Comparison of ENCODE assay signal across 24 cellular contexts in the genomic region with DNA sequence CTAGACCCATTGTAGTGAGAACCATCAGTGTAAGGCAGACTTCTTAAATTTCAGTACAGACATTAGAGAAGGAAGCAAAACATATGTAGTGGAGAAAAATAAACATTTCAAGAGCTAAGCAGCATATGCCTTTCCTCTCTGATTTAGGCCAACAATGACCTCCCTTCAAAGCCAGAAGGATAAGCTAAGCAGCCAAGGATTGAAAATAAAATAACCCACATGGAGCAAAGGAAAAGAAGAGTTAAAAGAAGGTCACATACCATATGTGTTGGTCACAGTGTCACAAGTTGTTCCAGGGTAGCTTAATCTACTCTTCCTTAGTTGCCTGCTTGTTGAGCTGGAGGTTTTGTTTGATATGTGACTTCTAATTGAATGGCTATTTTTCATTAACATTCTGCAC. TPM values are rescaled to one million over a fixed set of nuclear protein-coding genes. Genes with fewer than 3 reads are reported as not detected.
DNase-seq lines count a peak whose midpoint lies in the region; ATAC-seq and TF ChIP-seq lines count a peak whose summit lies in the region.
"Had no signal": no experiment of that assay in that cellular context is flagged by ENCODE, and none has a peak within 500 bp of the region (broad histone marks: within the 10 kb centered on the region; RNA-seq: fewer than 3 reads in every experiment).

No MANE protein-coding gene starts in this region.

- CTCF ChIA-PET in BJ (lab: Yijun Ruan, JAX), result interaction anchor here (1.1 kb wide), 1 partner anchor 11 kb away, joined by 4 read pairs; no protein-coding TSS in a partner anchor

- no peak overlapping the region for H3K4me3 ChIP-seq in BJ (ENCODE audit: low read depth, low read length)
- H3K4me3 ChIP-seq in right atrium auricular region, result no peak overlapping the region
- H3K4me3 ChIP-seq in uterus, result no peak overlapping the region
- H3K4me3 ChIP-seq: A549, spleen, upper lobe of right lung had no signal

- H3K36me3 ChIP-seq in BJ (ENCODE audit: control insufficient read depth, insufficient read depth, low read length) (no peaks in the 10 kb centered on the region), right atrium auricular region (no peaks in the 10 kb centered on the region), uterus (no peaks in the 10 kb centered on the region)
- H3K36me3 ChIP-seq: spleen, upper lobe of right lung had no signal

- POLR2A ChIA-PET in BJ (lab: Charles Lee), result no interaction called here

- ATAC-seq in HG03135 (IDR thresholded peaks at IDR 0.05; ENCODE audit: unreplicated experiment), result no peak
- ATAC-seq: A549; activated T-helper 17 cell treated with anti-CD3 and anti-CD28 coated beads, Interleukin-2, amount 50 U/mL, for 72 hours; naive thymus-derived CD8-positive, alpha-beta T cell; Right ventricle myocardium inferior; upper lobe of right lung had no signal

- TF ChIP-seq CTCF in BJ (IDR thresholded peaks at IDR 0.05; ENCODE audit: insufficient read depth, low read depth, low read length) (no peak), right atrium auricular region (IDR thresholded peaks at IDR 0.05) (no peak), uterus (IDR thresholded peaks at IDR 0.05) (no peak)

- H3K27me3 ChIP-seq in BJ (ENCODE audit: control insufficient read depth, insufficient read depth, low read length), result no peaks in the 10 kb centered on the region
- no peaks in the 10 kb centered on the region for H3K27me3 ChIP-seq in right atrium auricular region
- no peaks in the 10 kb centered on the region for H3K27me3 ChIP-seq in uterus
- H3K27me3 ChIP-seq: spleen, upper lobe of right lung had no signal

- H3K9me3 ChIP-seq in right atrium auricular region (no peaks in the 10 kb centered on the region), uterus (no peaks in the 10 kb centered on the region)
- H3K9me3 ChIP-seq: A549, spleen, upper lobe of right lung had no signal

- no peak for TF ChIP-seq POLR2A in uterus (IDR thresholded peaks at IDR 0.05)

- H3K4me1 ChIP-seq in right atrium auricular region, result no peaks in the 10 kb centered on the region
- H3K4me1 ChIP-seq in uterus, result no peaks in the 10 kb centered on the region
- H3K4me1 ChIP-seq: A549, spleen, upper lobe of right lung had no signal

- H3K27ac ChIP-seq in right atrium auricular region, result no peak overlapping the region
- no peak overlapping the region for H3K27ac ChIP-seq in uterus
- H3K27ac ChIP-seq: A549, C4-2B, epithelial cell of prostate, spleen, upper lobe of right lung had no signal

- intact Hi-C loops in uterus (cut with DNase I; ENCODE audit: low total_unique reads), result no loop called here

- DNase-seq in BJ (ENCODE audit: low read depth) (peak; percentile 12), M059J (ENCODE audit: low read depth) (peak; percentile 30), fibroblast of peridontal ligament (ENCODE audit: extremely low read depth) (peak; percentile 8), non-pigmented ciliary epithelial cell (ENCODE audit: low read depth) (peak; percentile 15), right atrium auricular region (ENCODE audit: low spot score) (no peak), LoVo (ENCODE audit: low spot score) (no peak), uterus (no peak)
- DNase-seq: activated CD4-positive, alpha-beta T cell treated with anti-CD3 and anti-CD28 coated beads, Interleukin-2, amount 10 ng/mL, durations not matched to agents 24 days and 14 days; activated naive CD8-positive, alpha-beta T cell treated with anti-CD3 and anti-CD28 coated beads, Interleukin-2, amount 10 ng/mL, durations not matched to agents 7 days and 5 days; dermis blood vessel endothelial cell; DMS153; Karpas-422; naive thymus-derived CD8-positive, alpha-beta T cell; NCI-H69; spleen; stimulated activated CD4-positive, alpha-beta T cell treated with anti-CD3 and anti-CD28 coated beads, Interleukin-4, amount 100 ng/mL, for 4 hours; SW 1271; upper lobe of right lung had no signal

RNA-seq across cellular contexts. Expression of a gene that starts 15.6 kb away (rescaled TPM):
- 3.2 and 3.4 TPM in 2 replicates for polyA plus RNA-seq in BJ (2011; rRNA removed)
- polyA minus RNA-seq in BJ (2011; rRNA and poly(A)+ RNA removed), result 3.9 and 5.4 TPM in 2 replicates
- 0.39 and 1.6 TPM in 2 replicates for total RNA-seq in M059J (2014; rRNA removed; shearing (Covaris generic))
- total RNA-seq in right atrium auricular region (1 to 10 TPM in 1 of 2 donors, under 1 TPM in 1; 0.15 to 1.1 TPM), uterus (10 to 100 TPM in 1 of 4 donors, 1 to 10 TPM in 2, under 1 TPM in 1; 0.88 to 13.5 (median 2.1) TPM)
- total RNA-seq: activated CD4-positive, alpha-beta T cell treated with anti-CD3 and anti-CD28 coated beads, Interleukin-2, amount 10 ng/mL, durations not matched to agents 24 days and 14 days; activated naive CD8-positive, alpha-beta T cell treated with anti-CD3 and anti-CD28 coated beads, Interleukin-2, amount 10 ng/mL, durations not matched to agents 7 days and 5 days; activated T-helper 17 cell treated with anti-CD3 and anti-CD28 coated beads, Interleukin-2, amount 50 U/mL, for 72 hours; naive thymus-derived CD8-positive, alpha-beta T cell; Right ventricle myocardium inferior had no signal
- polyA plus RNA-seq: naive thymus-derived CD8-positive, alpha-beta T cell had no signal

Comparison
In these comparisons a context has a peak if more than half of its experiments do, and no peak if none do; other contexts are left out.
1. DNase-seq: peak in BJ (single experiment), M059J (single experiment), fibroblast of peridontal ligament (single experiment) and non-pigmented ciliary epithelial cell (single experiment); none in right atrium auricular region (single experiment), LoVo (single experiment) and uterus (0 of 2).